11 cellular contexts compared by ENCODE assay signal in the genomic region with DNA sequence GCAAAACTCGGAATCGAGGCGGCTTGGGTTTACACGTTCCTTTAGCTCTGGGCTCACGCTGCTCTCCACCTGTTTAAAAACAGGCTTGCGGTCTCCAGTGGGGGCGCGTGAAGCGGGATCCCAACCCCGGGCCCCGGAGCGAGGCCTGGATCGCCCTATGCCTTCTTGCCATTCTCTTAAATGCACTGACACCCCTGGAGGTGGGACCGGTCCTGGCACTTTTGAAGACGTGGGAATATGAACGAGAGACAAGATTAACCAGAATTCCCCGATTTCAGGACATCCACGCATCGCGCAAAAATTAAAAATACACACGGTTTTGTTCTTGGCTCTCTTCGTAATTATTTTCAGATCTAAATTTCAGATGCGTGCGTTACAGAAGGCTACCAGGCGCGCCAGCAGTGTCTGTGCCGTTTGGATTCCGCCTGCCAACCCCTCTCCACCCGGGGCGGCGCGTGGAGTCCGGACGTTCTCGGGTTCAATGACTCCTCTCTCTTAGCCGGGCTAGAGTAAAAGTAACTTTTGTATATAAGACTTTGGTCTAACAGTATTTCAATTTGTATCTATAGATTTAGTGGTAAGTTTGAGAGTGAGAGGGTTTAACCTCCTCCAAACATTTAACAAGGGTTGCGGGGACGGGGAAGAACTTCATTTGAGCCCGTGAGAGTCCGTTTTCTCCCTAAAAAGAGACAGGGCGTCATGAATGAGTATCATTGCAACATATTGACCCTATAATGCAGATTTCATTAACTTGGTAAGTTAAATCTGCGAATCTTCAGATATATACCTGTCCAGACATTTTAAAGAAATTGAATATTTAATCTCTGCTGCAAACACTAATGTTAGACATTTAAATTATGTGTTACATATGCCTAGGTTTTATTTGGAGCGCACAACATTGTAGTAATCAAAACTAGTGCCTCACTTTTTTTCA. TPM values are rescaled to one million over a fixed set of nuclear protein-coding genes. Genes with fewer than 3 reads are reported as not detected.
DNase-seq lines count a peak whose midpoint lies in the region; TF ChIP-seq lines count a peak whose summit lies in the region.
"Had no signal": no experiment of that assay in that cellular context is flagged by ENCODE, and none has a peak within 500 bp of the region (broad histone marks: within the 10 kb centered on the region; RNA-seq: fewer than 3 reads in every experiment).

No MANE protein-coding gene starts in this region.

- no peak for TF ChIP-seq POLR2A in sigmoid colon (IDR thresholded peaks at IDR 0.05)

- H3K4ac ChIP-seq in neuronal stem cell (ENCODE audit: low read length) = no peak overlapping the region

- H2AFZ ChIP-seq in neuronal stem cell (ENCODE audit: low read length) = peak overlapping the region; percentile 64

- no peak overlapping the region for H3K9ac ChIP-seq in endodermal cell (ENCODE audit: extremely low read depth, low read length, poor library complexity, severe bottlenecking)
- H3K9ac ChIP-seq in neuronal stem cell (ENCODE audit: low read depth, low read length, poor library complexity) = no peak overlapping the region

- peaks cover 12% of the 10 kb centered on the region for H3K4me1 Mint-ChIP-seq in T-helper 1 cell treated with Interleukin-12 subunit alpha and Interleukin-12 subunit beta and Interleukin-4 antibody, amounts not matched to agents 30 μg/mL and 1 μg/mL, for 36 hours (ENCODE audit: low read depth)
- peaks cover 16% of the 10 kb centered on the region for H3K4me1 Mint-ChIP-seq in endodermal cell

- no peak for DNase-seq in T-helper 1 cell
- peak; percentile 81 for DNase-seq in NCI-H146 (lab: John Stamatoyannopoulos, UW)
- DNase-seq in endodermal cell = peak; percentile 79
- DNase-seq in neuronal stem cell (ENCODE audit: low spot score) = no peak
- no peak for DNase-seq in sigmoid colon
- no peak for DNase-seq in effector CD4-positive, alpha-beta T cell
- no peak for DNase-seq in NCI-H345 (lab: John Stamatoyannopoulos, UW)
- DNase-seq: ACHN; activated T-cell treated with anti-CD3 and anti-CD28 coated beads, Interleukin-2, amount 50 U/mL, for 4 hours; NCI-H226 had no signal

- H3K4me1 ChIP-seq in endodermal cell (ENCODE audit: control insufficient read depth, insufficient read depth, low read length) = peaks cover 7% of the 10 kb centered on the region
- H3K4me1 ChIP-seq in neuronal stem cell (ENCODE audit: control insufficient read depth in 2 of 2, insufficient read depth in 1 of 2, low read depth in 1 of 2, low read length in 2 of 2) = peaks cover 0 to 5% of the 10 kb centered on the region in 2 donors
- H3K4me1 ChIP-seq in sigmoid colon = peaks cover 0 to 25% (median 17%) of the 10 kb centered on the region in 4 donors

- H3K27ac Mint-ChIP-seq in T-helper 1 cell treated with Interleukin-12 subunit alpha and Interleukin-12 subunit beta and Interleukin-4 antibody, amounts not matched to agents 30 μg/mL and 1 μg/mL, for 36 hours = peak overlapping the region; percentile 10
- H3K27ac Mint-ChIP-seq in endodermal cell = no peak overlapping the region

- H4K8ac ChIP-seq in neuronal stem cell (ENCODE audit: low read depth, low read length) = no peak overlapping the region

- H3K36me3 ChIP-seq in endodermal cell (ENCODE audit: control insufficient read depth, insufficient read depth, low read length) (no peaks in the 10 kb centered on the region), neuronal stem cell (replicated peaks in 1 of 2; ENCODE audit: control insufficient read depth in 2 of 2, insufficient read depth in 2 of 2, low read length in 2 of 2) (no peaks in the 10 kb centered on the region), sigmoid colon (no peaks in the 10 kb centered on the region)

- H2AK5ac ChIP-seq in neuronal stem cell (ENCODE audit: low read depth, low read length) = no peak overlapping the region

- H3K27me3 ChIP-seq in endodermal cell (ENCODE audit: control insufficient read depth, insufficient read depth, low read length, poor library complexity, severe bottlenecking) = peaks cover 90% of the 10 kb centered on the region
- peaks cover 37 to 87% (median 80%) of the 10 kb centered on the region in 3 experiments for H3K27me3 ChIP-seq in neuronal stem cell (ENCODE audit: control insufficient read depth in 3 of 3, insufficient read depth in 3 of 3, low read depth in 1 of 3, low read length in 3 of 3)
- H3K27me3 ChIP-seq in sigmoid colon = peaks cover 67 to 94% (median 86%) of the 10 kb centered on the region in 3 donors

- H3K14ac ChIP-seq in neuronal stem cell (ENCODE audit: low read length) = no peak overlapping the region

- H4K91ac ChIP-seq in neuronal stem cell (ENCODE audit: low read depth, low read length, poor library complexity) = no peak overlapping the region

- H3K18ac ChIP-seq in neuronal stem cell (ENCODE audit: low read length) = peak overlapping the region; percentile 24

- H3K27ac ChIP-seq in endodermal cell (ENCODE audit: low read depth, low read length) = no peak overlapping the region
- no peak overlapping the region for H3K27ac ChIP-seq in neuronal stem cell (replicated peaks; ENCODE audit: low read length)
- no peak overlapping the region for H3K27ac ChIP-seq in sigmoid colon

- H2BK15ac ChIP-seq in neuronal stem cell (ENCODE audit: low read length) = peak overlapping the region; percentile 47

- peaks cover 7% of the 10 kb centered on the region for H3K9me3 Mint-ChIP-seq in T-helper 1 cell treated with Interleukin-12 subunit alpha and Interleukin-12 subunit beta and Interleukin-4 antibody, amounts not matched to agents 30 μg/mL and 1 μg/mL, for 36 hours
- no peaks in the 10 kb centered on the region for H3K9me3 Mint-ChIP-seq in endodermal cell
- H3K9me3 Mint-ChIP-seq: activated T-cell treated with anti-CD3 and anti-CD28 coated beads, Interleukin-2, amount 50 U/mL, for 4 hours had no signal

- peaks cover 2% of the 10 kb centered on the region for H3K36me3 Mint-ChIP-seq in T-helper 1 cell treated with Interleukin-12 subunit alpha and Interleukin-12 subunit beta and Interleukin-4 antibody, amounts not matched to agents 30 μg/mL and 1 μg/mL, for 36 hours (ENCODE audit: low read depth)
- H3K36me3 Mint-ChIP-seq in endodermal cell (ENCODE audit: low read depth) = no peaks in the 10 kb centered on the region

- H2BK5ac ChIP-seq in neuronal stem cell (ENCODE audit: low read length) = peak overlapping the region; percentile 48

- no peaks in the 10 kb centered on the region for H3K79me1 ChIP-seq in neuronal stem cell (ENCODE audit: low read depth, low read length)

- H3K27me3 Mint-ChIP-seq in T-helper 1 cell treated with Interleukin-12 subunit alpha and Interleukin-12 subunit beta and Interleukin-4 antibody, amounts not matched to agents 30 μg/mL and 1 μg/mL, for 36 hours (ENCODE audit: low read depth) = peaks cover 91% of the 10 kb centered on the region
- H3K27me3 Mint-ChIP-seq in endodermal cell (ENCODE audit: insufficient read depth) = peaks cover 90% of the 10 kb centered on the region

- H3K9me3 ChIP-seq in endodermal cell (ENCODE audit: control insufficient read depth, low read length) (no peaks in the 10 kb centered on the region), neuronal stem cell (replicated peaks in 1 of 2; ENCODE audit: control insufficient read depth in 2 of 2, insufficient read depth in 1 of 2, low read depth in 1 of 2, low read length in 2 of 2) (peaks cover 4 to 6% of the 10 kb centered on the region in 2 donors), sigmoid colon (no peaks in the 10 kb centered on the region)

- WGBS in endodermal cell (ENCODE audit: insufficient coverage in 1 of 2, insufficient read length in 1 of 2), 2 experiments = 4 to 5% methylated on average over 20 to 41 of the region's 43 CpGs
- no CpG with 5 or more reads among the region's 43 CpGs for WGBS in neuronal stem cell (ENCODE audit: extremely low coverage in 2 of 2, insufficient read length in 2 of 2, insufficient replicate concordance in 1 of 2), 2 donors
- 13 to 20% methylated on average over 43 of the region's 43 CpGs for WGBS in sigmoid colon, 2 donors

- TF ChIP-seq CTCF in endodermal cell (conservative IDR thresholded peaks at IDR 0.05) (peak; percentile 55), sigmoid colon (IDR thresholded peaks at IDR 0.05) (no peak)

- no peak overlapping the region for H3K23ac ChIP-seq in neuronal stem cell (ENCODE audit: low read depth, low read length, poor library complexity)

- no peak overlapping the region for H3K4me3 ChIP-seq in endodermal cell (ENCODE audit: low read length)
- H3K4me3 ChIP-seq in neuronal stem cell (ENCODE audit: low read length in 2 of 2) = no peak overlapping the region
- no peak overlapping the region for H3K4me3 ChIP-seq in sigmoid colon

- no peak for TF ChIP-seq EP300 in sigmoid colon (IDR thresholded peaks at IDR 0.05)

- no peak overlapping the region for H3K4me2 ChIP-seq in neuronal stem cell (ENCODE audit: insufficient read depth, low read length, poor library complexity, severe bottlenecking)

- no peak overlapping the region for H2BK120ac ChIP-seq in neuronal stem cell (ENCODE audit: low read depth, low read length)

- no peak overlapping the region for H2BK12ac ChIP-seq in neuronal stem cell (ENCODE audit: low read length)

- H3K4me3 Mint-ChIP-seq in T-helper 1 cell treated with Interleukin-12 subunit alpha and Interleukin-12 subunit beta and Interleukin-4 antibody, amounts not matched to agents 30 μg/mL and 1 μg/mL, for 36 hours = no peak overlapping the region
- H3K4me3 Mint-ChIP-seq in endodermal cell = peak overlapping the region; percentile 27
- H3K4me3 Mint-ChIP-seq: activated T-cell treated with anti-CD3 and anti-CD28 coated beads, Interleukin-2, amount 50 U/mL, for 4 hours had no signal

- intact Hi-C loops in sigmoid colon (cut with DNase I) = loop anchor here (10.0 kb wide), 1 partner anchor 70 kb away; no protein-coding TSS in a partner anchor

RNA-seq across cellular contexts. Expression of gene FOXD1, which starts 3.8 kb away (rescaled TPM):
- total RNA-seq in endodermal cell = under 1 TPM; 0.29 to 0.59 TPM
- polyA plus RNA-seq in endodermal cell (2013, experiment 1 of 2) = 0.64 TPM
- 0.79 TPM for polyA plus RNA-seq in endodermal cell (2013, experiment 2 of 2)
- 0.07 TPM for polyA plus RNA-seq in neuronal stem cell (2013, experiment 1 of 2)
- 0.06 TPM for polyA plus RNA-seq in neuronal stem cell (2013, experiment 2 of 2)
- under 1 TPM in 2 of 4 donors, not detected in 2; 0.36 to 0.49 TPM for total RNA-seq in sigmoid colon
- under 1 TPM in 1 of 3 donors, not detected in 2; 0.09 TPM for polyA plus RNA-seq in sigmoid colon

RNA-seq across cellular contexts. Expression of gene BTF3, which starts 53.5 kb away (rescaled TPM):
- total RNA-seq in endodermal cell = 100 to 1,000 TPM; 671 to 739 TPM
- polyA plus RNA-seq in endodermal cell (2013, experiment 1 of 2) = 732 TPM
- 692 TPM for polyA plus RNA-seq in endodermal cell (2013, experiment 2 of 2)
- 1,368 TPM for polyA plus RNA-seq in neuronal stem cell (2013, experiment 1 of 2)
- polyA plus RNA-seq in neuronal stem cell (2013, experiment 2 of 2) = 1,375 TPM
- 100 to 1,000 TPM; 490 to 780 (median 726) TPM for total RNA-seq in sigmoid colon
- polyA plus RNA-seq in sigmoid colon = 1,000 to 10,000 TPM in 1 of 3 donors, 100 to 1,000 TPM in 2; 706 to 1,119 (median 968) TPM

Comparison
In these comparisons a context has a peak if more than half of its experiments do, and no peak if none do; other contexts are left out.
1. DNase-seq: peak in NCI-H146 (single experiment) and endodermal cell (single experiment); none in T-helper 1 cell (0 of 5), neuronal stem cell (single experiment), sigmoid colon (single experiment), effector CD4-positive, alpha-beta T cell (single experiment) and NCI-H345 (single experiment).